9 cellular contexts compared by ENCODE assay signal in genomic region chr17:81397314-81398169, GRCh38. TPM values are rescaled to one million over a fixed set of nuclear protein-coding genes. Genes with fewer than 3 reads are reported as not detected.
DNase-seq lines count a peak whose midpoint lies in the region; ATAC-seq, FAIRE-seq and TF ChIP-seq lines count a peak whose summit lies in the region.
"Had no signal": no experiment of that assay in that cellular context is flagged by ENCODE, and none has a peak within 500 bp of the region (broad histone marks: within the 10 kb centered on the region; RNA-seq: fewer than 3 reads in every experiment).

No MANE protein-coding gene starts in this region.

- TF ChIP-seq POLR2A in GM12878 (IDR thresholded peaks at IDR 0.05; ENCODE audit: low read depth, low read length) = no peak

- peaks cover 21 to 60% of the 10 kb centered on the region in 2 experiments for H3K27me3 ChIP-seq in GM12878 (replicated peaks in 1 of 2; ENCODE audit: control insufficient read depth in 2 of 2, insufficient read depth in 2 of 2, low read length in 1 of 2)

- FAIRE-seq in GM12878 (lab: Jason Lieb, UNC) = no peak
- FAIRE-seq: frontal cortex had no signal

- H3K36me3 ChIP-seq in GM12878 (ENCODE audit: control insufficient read depth in 2 of 2, insufficient read depth in 2 of 2, low read length in 1 of 2) = no peaks in the 10 kb centered on the region

- POLR2A ChIA-PET in GM12878 (lab: Charles Lee) = no interaction called here

- RAD21 ChIA-PET in GM12878 (lab: Charles Lee; ENCODE audit: unreplicated experiment) = no interaction called here

- no peak overlapping the region for H3K4me3 ChIP-seq in GM12878

- H3K9ac ChIP-seq in GM12878 (ENCODE audit: control insufficient read depth, insufficient read depth, low read length) = no peak overlapping the region

- H3K27ac ChIP-seq in GM12878 (ENCODE audit: control insufficient read depth, insufficient read depth) = no peak overlapping the region

- no peaks in the 10 kb centered on the region for H3K9me3 Mint-ChIP-seq in stimulated activated naive CD8-positive, alpha-beta T cell treated with anti-CD3 and anti-CD28 coated beads, Interleukin-15, amount 100 ng/mL, for 72 hours

- SMC1A ChIA-PET in GM12878 (lab: Charles Lee; ENCODE audit: uncharacterized antibody, unreplicated experiment) = no interaction called here

- peak; percentile 50 for DNase-seq in activated CD4-positive, alpha-beta T cell treated with anti-CD3 and anti-CD28 coated beads for 48 hours
- DNase-seq in activated CD4-positive, alpha-beta T cell treated with anti-CD3 and anti-CD28 coated beads for 1 hour = no peak
- DNase-seq in NCI-H2171 (lab: John Stamatoyannopoulos, UW) = peak; percentile 67
- DNase-seq in GM12878 (ENCODE audit: low read depth, low spot score) = no peak
- peak; percentile 90 for DNase-seq in islet precursor cell
- no peak for DNase-seq in stimulated activated naive CD8-positive, alpha-beta T cell treated with anti-CD3 and anti-CD28 coated beads, Interleukin-15, amount 100 ng/mL, for 72 hours
- DNase-seq in NOMO-1 treated with dmso at 0.1 percent for 144 hours (lab: John Stamatoyannopoulos, UW; ENCODE audit: unreplicated experiment) = no peak

- intact Hi-C loops in GM12878 (cut with micrococcal nuclease; ENCODE audit: unreplicated experiment) = loop anchor here (10.0 kb wide), 1 partner anchor 103 kb away; the partner anchor contains the start of gene SLC38A10

- peaks cover 58% of the 10 kb centered on the region for H3K4me1 Mint-ChIP-seq in stimulated activated naive CD8-positive, alpha-beta T cell treated with anti-CD3 and anti-CD28 coated beads, Interleukin-15, amount 100 ng/mL, for 72 hours

- CTCF ChIA-PET in GM12878 (lab: Yijun Ruan, JAX) = no interaction called here

- H3K4me1 ChIP-seq in GM12878 (ENCODE audit: control insufficient read depth, insufficient read depth, low read length) = no peaks in the 10 kb centered on the region; the same call in 1 of the 2 replicates

- no peaks in the 10 kb centered on the region; the same call in 2 of the 3 replicates for H3K9me3 ChIP-seq in GM12878 (replicated peaks; ENCODE audit: control insufficient read depth, insufficient read depth, low read length)

- no peak overlapping the region for H3K27ac Mint-ChIP-seq in stimulated activated naive CD8-positive, alpha-beta T cell treated with anti-CD3 and anti-CD28 coated beads, Interleukin-15, amount 100 ng/mL, for 72 hours

- WGBS in GM12878 (ENCODE audit: insufficient coverage, insufficient replicate concordance, low lambda C conversion rate, missing lambda C conversion rate) = 19% methylated on average over 34 of the region's 49 CpGs

- peaks cover 83% of the 10 kb centered on the region for H3K27me3 Mint-ChIP-seq in stimulated activated naive CD8-positive, alpha-beta T cell treated with anti-CD3 and anti-CD28 coated beads, Interleukin-15, amount 100 ng/mL, for 72 hours

- TF ChIP-seq RAD21 in GM12878 (IDR thresholded peaks at IDR 0.05; ENCODE audit: insufficient read depth, low read depth, low read length) = no peak

- in situ Hi-C loops in GM12878 (cut with MboI) = no loop called here

- H3K79me2 ChIP-seq in GM12878 (ENCODE audit: control insufficient read depth, insufficient read depth, low read length) = no peaks in the 10 kb centered on the region

- BruUV-seq in GM12878 (replicated peaks; lab: Mats Ljungman, UMichigan) = no TSS peak

- no peak for TF ChIP-seq CTCF in GM12878 (IDR thresholded peaks at IDR 0.05 in 2 of 3, conservative IDR thresholded peaks at IDR 0.05 in 1 of 3; ENCODE audit: control insufficient read depth in 2 of 3, extremely low read depth in 1 of 3, insufficient read depth in 1 of 3, low read depth in 3 of 3, low read length in 3 of 3)

- no peak overlapping the region for H3K4me2 ChIP-seq in GM12878 (ENCODE audit: control insufficient read depth, insufficient read depth)

- H4K20me1 ChIP-seq in GM12878 (ENCODE audit: control insufficient read depth, insufficient read depth) = no peaks in the 10 kb centered on the region

- H3K4me3 Mint-ChIP-seq in stimulated activated naive CD8-positive, alpha-beta T cell treated with anti-CD3 and anti-CD28 coated beads, Interleukin-15, amount 100 ng/mL, for 72 hours = peak overlapping the region; percentile 36 to 64

- no peak for TF ChIP-seq EP300 in GM12878 (IDR thresholded peaks at IDR 0.05; ENCODE audit: borderline replicate concordance in 1 of 2, control insufficient read depth in 1 of 2, low read depth in 2 of 2, low read length in 2 of 2)

- ATAC-seq in GM12878 (no peak), HG02870 (IDR thresholded peaks at IDR 0.05; ENCODE audit: unreplicated experiment) (no peak)
- ATAC-seq in stimulated activated naive CD8-positive, alpha-beta T cell treated with anti-CD3 and anti-CD28 coated beads, Interleukin-15, amount 100 ng/mL, for 72 hours = no peak

- H2AFZ ChIP-seq in GM12878 (ENCODE audit: control insufficient read depth, low read depth, low read length) = no peak overlapping the region

TF ChIP-seq in GM12878, 131 proteins besides CTCF, POLR2A, EP300 and RAD21:
- TF ChIP-seq POU2F2 (IDR thresholded peaks at IDR 0.05; ENCODE audit: borderline replicate concordance, low read depth, low read length) (no peak), EZH2 (IDR thresholded peaks at IDR 0.05; ENCODE audit: borderline replicate concordance, control insufficient read depth, low read depth, low read length) (0 out of 2 replicates have a peak, but pooled peaks have one; percentile 30), RAD51 (IDR thresholded peaks at IDR 0.05) (no peak), GATAD2B (conservative IDR thresholded peaks at IDR 0.05; ENCODE audit: low read depth) (no peak), CEBPZ (IDR thresholded peaks at IDR 0.05; ENCODE audit: low read depth, low read length) (no peak), CBX5 (IDR thresholded peaks at IDR 0.05; ENCODE audit: low read depth) (no peak), IRF3 (IDR thresholded peaks at IDR 0.05) (no peak), CEBPB (IDR thresholded peaks at IDR 0.05; ENCODE audit: borderline replicate concordance in 1 of 2, low read depth in 2 of 2, low read length in 2 of 2) (no peak)

RNA-seq across cellular contexts. Expression of gene BAHCC1, which starts 2.3 kb away (rescaled TPM):
- 0.32 and 0.84 TPM in 2 replicates for total RNA-seq in GM12878 (2013; cell fraction: nucleolus; rRNA removed)
- total RNA-seq in GM12878 (2014; rRNA removed) (under 0.01 TPM in 1 of 2 replicates, not detected in the other), GM12878 (2014; rRNA removed; fragmentation: Illumina TruSeq; extraction: Trizol) (not detected in 2 replicates), GM12878 (2021) (0.10 and 0.45 TPM in 2 replicates)
- not detected for polyA plus RNA-seq in GM12878 (2011; ENCODE audit: low read depth)
- polyA plus RNA-seq in GM12878 (2011; rRNA removed) (0.12 TPM in 1 of 2 replicates, not detected in the other), GM12878 (2014; fragmentation: Illumina TruSeq; extraction: Trizol) (not detected in 2 replicates), GM12878 (2014; fragmentation: Nextera tagmentation; extraction: Ambion mirVana) (not detected), GM12878 (2014; rRNA removed) (0.03 TPM in 2 replicates), GM12878 (2016; fragmentation: Nextera tagmentation; extraction: Ambion mirVana) (under 1 TPM in 1 of 2 experiments, not detected in 1; 0.14 TPM)
- polyA plus RNA-seq in GM12878 (2011; cell fraction: cytosol; rRNA removed) = 0.01 and 0.07 TPM in 2 replicates
- polyA plus RNA-seq in GM12878 (2011; cell fraction: nucleus; rRNA removed) = 0.32 and 0.75 TPM in 2 replicates
- polyA plus RNA-seq in GM12878 (2012) = 0.03 and 0.07 TPM in 2 replicates
- polyA minus RNA-seq in GM12878 (2011; rRNA and poly(A)+ RNA removed) = 0.10 TPM in 1 of 2 replicates, not detected in the other
- polyA minus RNA-seq in GM12878 (2011; cell fraction: cytosol; rRNA and poly(A)+ RNA removed) = not detected in 2 replicates
- polyA minus RNA-seq in GM12878 (2011; cell fraction: nucleus; rRNA and poly(A)+ RNA removed) = 0.48 and 0.67 TPM in 2 replicates

Comparison
In these comparisons a context has a peak if more than half of its experiments do, and no peak if none do; other contexts are left out.
1. DNase-seq: peak in activated CD4-positive, alpha-beta T cell treated with anti-CD3 and anti-CD28 coated beads for 48 hours (single experiment), NCI-H2171 (single experiment) and islet precursor cell (single experiment); none in activated CD4-positive, alpha-beta T cell treated with anti-CD3 and anti-CD28 coated beads for 1 hour (single experiment), GM12878 (single experiment), stimulated activated naive CD8-positive, alpha-beta T cell treated with anti-CD3 and anti-CD28 coated beads, Interleukin-15, amount 100 ng/mL, for 72 hours (0 of 2) and NOMO-1 treated with dmso at 0.1 percent for 144 hours (single experiment).